In genomic region chr17:13410214-13410613, GRCh38 we compare ENCODE assay signal across 22 cellular contexts.
"Had no signal": no experiment of that assay in that cellular context is flagged by ENCODE, and none has a peak within 500 bp of the region (broad histone marks: within the 10 kb centered on the region; RNA-seq: fewer than 3 reads in every experiment).

No MANE protein-coding gene starts in this region.

- H3K27me3 ChIP-seq: colonic mucosa, esophagus squamous epithelium, foreskin keratinocyte, spleen, tibial artery, upper lobe of left lung, uterus had no signal

- H3K36me3 ChIP-seq: colonic mucosa, esophagus squamous epithelium, prostate gland, spleen, tibial artery, upper lobe of left lung, uterus had no signal

- ATAC-seq: foreskin keratinocyte; natural killer cell treated with Interleukin-12 subunit alpha and Interleukin-12 subunit beta and Interleukin-15 and Interleukin-18, amount 100 ng/mL, for 72 hours; sciatic nerve; stimulated activated memory B cell treated with anti-CD40 and anti-IgM and Interleukin-4, amounts not matched to agents 10 μg/mL and 1 μg/mL and 100 μg/mL, for 72 hours had no signal

- H3K36me3 Mint-ChIP-seq: natural killer cell treated with Interleukin-12 subunit alpha and Interleukin-12 subunit beta and Interleukin-15 and Interleukin-18, amount 100 ng/mL, for 72 hours; stimulated activated memory B cell treated with anti-CD40 and anti-IgM and Interleukin-4, amounts not matched to agents 10 μg/mL and 1 μg/mL and 100 μg/mL, for 72 hours had no signal

- DNase-seq: colonic mucosa; dermis blood vessel endothelial cell; esophagus squamous epithelium; foreskin keratinocyte; left colon; mesenchymal stem cell; midbrain; occipital lobe; retina; spleen; stimulated activated CD4-positive, alpha-beta T cell treated with anti-CD3 and anti-CD28 coated beads, Interleukin-15, amount 100 ng/mL, for 24 hours; stimulated activated CD4-positive, alpha-beta T cell treated with anti-CD3 and anti-CD28 coated beads, Interleukin-1b, Interleukin-23, amount 100 ng/mL, for 48 hours; stimulated activated CD4-positive, alpha-beta T cell treated with anti-CD3 and anti-CD28 coated beads, Interleukin-4, amount 100 ng/mL, for 24 hours; tibial artery had no signal

- H3K4me3 Mint-ChIP-seq: natural killer cell treated with Interleukin-12 subunit alpha and Interleukin-12 subunit beta and Interleukin-15 and Interleukin-18, amount 100 ng/mL, for 72 hours; stimulated activated memory B cell treated with anti-CD40 and anti-IgM and Interleukin-4, amounts not matched to agents 10 μg/mL and 1 μg/mL and 100 μg/mL, for 72 hours; stimulated activated naive CD8-positive, alpha-beta T cell treated with anti-CD3 and anti-CD28 coated beads, Interleukin-15, Interleukin-2, amounts not matched to agents 100 ng/mL and 50 ng/mL, for 24 hours had no signal

- H3K4me3 ChIP-seq: colonic mucosa, esophagus squamous epithelium, lung, prostate gland, spleen, tibial artery, upper lobe of left lung, uterus had no signal

- H3K9me3 ChIP-seq: colonic mucosa, esophagus squamous epithelium, prostate gland, spleen, tibial artery, upper lobe of left lung, uterus had no signal

- H3K27ac Mint-ChIP-seq: natural killer cell treated with Interleukin-12 subunit alpha and Interleukin-12 subunit beta and Interleukin-15 and Interleukin-18, amount 100 ng/mL, for 72 hours; stimulated activated memory B cell treated with anti-CD40 and anti-IgM and Interleukin-4, amounts not matched to agents 10 μg/mL and 1 μg/mL and 100 μg/mL, for 72 hours; stimulated activated naive CD8-positive, alpha-beta T cell treated with anti-CD3 and anti-CD28 coated beads, Interleukin-15, Interleukin-2, amounts not matched to agents 100 ng/mL and 50 ng/mL, for 24 hours had no signal

- H3K9me3 Mint-ChIP-seq: stimulated activated naive CD8-positive, alpha-beta T cell treated with anti-CD3 and anti-CD28 coated beads, Interleukin-15, Interleukin-2, amounts not matched to agents 100 ng/mL and 50 ng/mL, for 24 hours had no signal

- H3K4me1 ChIP-seq: colonic mucosa, foreskin keratinocyte, prostate gland, tibial artery, uterus had no signal

- H3K4me1 Mint-ChIP-seq: stimulated activated memory B cell treated with anti-CD40 and anti-IgM and Interleukin-4, amounts not matched to agents 10 μg/mL and 1 μg/mL and 100 μg/mL, for 72 hours had no signal

- H3K27ac ChIP-seq: colonic mucosa, esophagus squamous epithelium, foreskin keratinocyte, prostate gland, tibial artery, uterus had no signal
